8 cellular contexts compared by ENCODE assay signal in the genomic region with DNA sequence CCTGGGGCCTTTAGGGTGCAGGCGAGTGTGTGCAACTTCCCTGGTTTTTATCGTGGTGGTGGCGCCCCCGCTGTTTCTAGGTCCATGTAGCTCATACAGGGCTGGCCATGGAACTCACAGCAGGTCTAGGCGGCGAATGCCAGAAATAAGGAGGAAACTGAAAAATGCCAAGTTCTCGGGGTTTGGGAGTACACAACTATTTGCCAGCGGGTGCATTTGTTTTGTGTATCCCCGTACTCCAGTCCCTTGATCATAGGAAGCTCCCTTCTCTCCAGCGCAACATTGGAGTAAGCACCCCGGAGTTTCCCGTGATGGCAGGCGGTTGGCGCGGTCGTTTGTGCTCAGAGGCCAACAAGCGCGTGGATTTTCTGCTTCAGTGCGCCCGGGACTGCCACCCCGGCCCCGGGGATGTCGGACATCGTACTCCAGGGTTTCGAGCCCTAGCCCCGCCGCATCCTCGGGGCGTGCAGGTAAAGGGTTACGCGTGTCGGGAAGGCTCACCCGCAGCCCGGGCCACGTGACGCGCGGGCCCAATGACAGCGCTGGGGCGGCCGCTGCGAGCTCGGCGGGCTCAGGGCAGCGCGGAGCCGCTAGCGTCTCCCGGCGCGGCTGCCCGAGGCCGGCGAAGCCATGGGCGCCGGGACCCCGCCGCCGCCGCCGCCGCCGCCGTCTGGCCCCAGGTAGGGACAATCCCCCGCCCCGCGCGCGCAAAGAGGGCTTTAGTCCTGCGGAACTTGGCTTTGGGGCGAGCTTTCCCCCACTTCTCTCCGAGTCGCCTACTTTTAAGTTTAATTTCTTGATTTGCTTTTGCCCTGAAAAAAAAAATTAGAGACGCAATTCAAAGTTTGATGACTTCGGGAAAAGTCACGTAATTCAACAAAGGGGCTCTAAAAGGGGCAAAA.
DNase-seq lines count a peak whose midpoint lies in the region; ATAC-seq, FAIRE-seq and TF ChIP-seq lines count a peak whose summit lies in the region.

No MANE protein-coding gene starts in this region.

- H3K27ac ChIP-seq in RWPE1 (no peak overlapping the region), heart right ventricle (no peak overlapping the region), pancreas (peak overlapping the region; percentile 56 to 90 (median 76)), urinary bladder (ENCODE audit: low read depth) (no peak overlapping the region)

- CTCF ChIA-PET in RWPE1 (lab: Yijun Ruan, JAX): interaction anchor here (0.5 to 1.6 kb wide), 21 partner anchors 10 to 1064 kb away, joined by 3 to 7 read pairs (median 4); no protein-coding TSS in a partner anchor

- no peaks in the 10 kb centered on the region for H3K36me3 ChIP-seq in heart right ventricle
- H3K36me3 ChIP-seq in pancreas: no peaks in the 10 kb centered on the region
- no peaks in the 10 kb centered on the region for H3K36me3 ChIP-seq in urinary bladder (ENCODE audit: insufficient read depth)

- no peak overlapping the region for H3K27ac Mint-ChIP-seq in activated naive CD8-positive, alpha-beta T cell treated with anti-CD3 and anti-CD28 coated beads, Interleukin-2, amount 10 ng/mL, durations not matched to agents 7 days and 5 days

- H3K36me3 Mint-ChIP-seq in activated naive CD8-positive, alpha-beta T cell treated with anti-CD3 and anti-CD28 coated beads, Interleukin-2, amount 10 ng/mL, durations not matched to agents 7 days and 5 days: peaks cover 3% of the 10 kb centered on the region

- peaks cover 53% of the 10 kb centered on the region for H3K27me3 Mint-ChIP-seq in activated naive CD8-positive, alpha-beta T cell treated with anti-CD3 and anti-CD28 coated beads, Interleukin-2, amount 10 ng/mL, durations not matched to agents 7 days and 5 days

- TF ChIP-seq CTCF in RWPE1 (conservative IDR thresholded peaks at IDR 0.05; ENCODE audit: low read depth) (no peak), heart right ventricle (IDR thresholded peaks at IDR 0.05) (no peak), pancreas (IDR thresholded peaks at IDR 0.05) (no peak)

- WGBS in heart right ventricle, 2 donors: 1% methylated on average over 76 of the region's 76 CpGs
- 0 to 1% methylated on average over 76 of the region's 76 CpGs for WGBS in pancreas, 2 donors
- WGBS in urinary bladder: under 1% methylated on average over 76 of the region's 76 CpGs

- peak; percentile 81 for ATAC-seq in GM18907 (IDR thresholded peaks at IDR 0.05; ENCODE audit: unreplicated experiment)
- ATAC-seq in HG03280 (IDR thresholded peaks at IDR 0.05; ENCODE audit: unreplicated experiment): peak; percentile 77
- ATAC-seq in activated naive CD8-positive, alpha-beta T cell treated with anti-CD3 and anti-CD28 coated beads, Interleukin-2, amount 10 ng/mL, durations not matched to agents 7 days and 5 days (ENCODE audit: low read depth): peak; percentile 92
- ATAC-seq in heart right ventricle: peak; percentile 90 to 98 (median 96)
- ATAC-seq in pancreas: peak; percentile 87 to 95 (median 94)

- peaks cover 7% of the 10 kb centered on the region for H3K4me1 Mint-ChIP-seq in activated naive CD8-positive, alpha-beta T cell treated with anti-CD3 and anti-CD28 coated beads, Interleukin-2, amount 10 ng/mL, durations not matched to agents 7 days and 5 days

- POLR2A ChIA-PET in RWPE1 (lab: Yijun Ruan, JAX; ENCODE audit: low non-redundant PET): no interaction called here
- POLR2A ChIA-PET in activated naive CD8-positive, alpha-beta T cell treated with anti-CD3 and anti-CD28 coated beads, Interleukin-2, amount 10 ng/mL, durations not matched to agents 7 days and 5 days (lab: Charles Lee): no interaction called here

- no peak for FAIRE-seq in pancreas (lab: Jason Lieb, UNC)

- peaks cover 0 to 96% (median 72%) of the 10 kb centered on the region in 7 donors for H3K27me3 ChIP-seq in heart right ventricle
- H3K27me3 ChIP-seq in pancreas: no peaks in the 10 kb centered on the region

- intact Hi-C loops in heart right ventricle (cut with DNase I) (loop anchor here (2.0 to 10.0 kb wide), 5 partner anchors 111 to 341 kb away; no protein-coding TSS in a partner anchor), pancreas (cut with DNase I) (loop anchor here in 2 of 3 donors (10.0 kb wide), 3 partner anchors 61 to 341 kb away; no protein-coding TSS in a partner anchor)

- peak overlapping the region; percentile 16 to 64 (median 50) for H3K4me3 ChIP-seq in heart right ventricle
- H3K4me3 ChIP-seq in pancreas: peak overlapping the region; percentile 34 to 64 (median 51)
- peak overlapping the region; percentile 34 for H3K4me3 ChIP-seq in urinary bladder (ENCODE audit: low read depth, low read length)

- DNase-seq in 8988T (peak; percentile 48), RWPE1 (ENCODE audit: low spot score) (peak; percentile 66), heart right ventricle (peak; percentile 10 to 53), pancreas (peak; percentile 77 to 90 (median 81))
- DNase-seq in activated naive CD8-positive, alpha-beta T cell treated with anti-CD3 and anti-CD28 coated beads, Interleukin-2, amount 10 ng/mL, durations not matched to agents 7 days and 5 days: peak; percentile 71

- H3K9me3 ChIP-seq in heart right ventricle (no peaks in the 10 kb centered on the region), pancreas (no peaks in the 10 kb centered on the region)

- H3K4me1 ChIP-seq in heart right ventricle: peaks cover 0 to 19% (median 10%) of the 10 kb centered on the region in 9 donors
- H3K4me1 ChIP-seq in pancreas: peaks cover 7 to 27% (median 15%) of the 10 kb centered on the region in 3 donors
- no peaks in the 10 kb centered on the region for H3K4me1 ChIP-seq in urinary bladder (ENCODE audit: insufficient read depth)

- peak overlapping the region; percentile 67 for H3K4me3 Mint-ChIP-seq in activated naive CD8-positive, alpha-beta T cell treated with anti-CD3 and anti-CD28 coated beads, Interleukin-2, amount 10 ng/mL, durations not matched to agents 7 days and 5 days

- H3K9me3 Mint-ChIP-seq in activated naive CD8-positive, alpha-beta T cell treated with anti-CD3 and anti-CD28 coated beads, Interleukin-2, amount 10 ng/mL, durations not matched to agents 7 days and 5 days: no peaks in the 10 kb centered on the region

Comparison
In these comparisons a context has a peak if more than half of its experiments do, and no peak if none do; other contexts are left out.
1. H3K27ac ChIP-seq: peak in pancreas (4 of 4); none in RWPE1 (single experiment), heart right ventricle (0 of 10) and urinary bladder (single experiment).
2. Peak in every context shown above with its lines, with median percentiles within 50 percentile points of each other: DNase-seq, ATAC-seq and H3K4me3 ChIP-seq.